Comparison of ENCODE assay signal across 26 cellular contexts in the genomic region with DNA sequence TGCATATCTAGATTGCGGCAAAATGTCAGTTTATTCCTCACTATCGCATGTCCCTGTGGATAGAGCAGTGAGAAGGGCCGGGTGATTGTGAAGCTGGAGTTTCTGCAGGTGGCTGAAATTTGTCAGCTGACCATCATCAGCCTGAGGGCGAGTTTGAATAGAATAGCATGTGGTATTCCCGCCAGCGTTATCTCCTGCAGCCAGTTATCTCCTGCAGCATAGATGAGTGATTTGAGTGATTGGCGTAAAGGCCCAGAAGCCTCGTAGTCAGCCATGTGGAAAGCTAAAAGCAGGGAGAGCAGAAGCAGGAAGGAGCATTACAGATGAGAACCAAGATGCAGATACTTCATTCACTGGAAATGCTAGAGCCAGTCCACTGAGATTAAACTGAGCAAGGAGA.
DNase-seq lines count a peak whose midpoint lies in the region; TF ChIP-seq lines count a peak whose summit lies in the region.
"Had no signal": no experiment of that assay in that cellular context is flagged by ENCODE, and none has a peak within 500 bp of the region (broad histone marks: within the 10 kb centered on the region; RNA-seq: fewer than 3 reads in every experiment).

No MANE protein-coding gene starts in this region.

- peaks cover 71% of the 10 kb centered on the region for H3K36me3 Mint-ChIP-seq in activated T-helper 2 cell treated with anti-CD3 and anti-CD28 coated beads, Interferon-gamma antibody, Interleukin-2, Interleukin-4, amounts not matched to agents 10 μg/mL and 5 μg/mL and 100 μg/mL, durations not matched to agents 14 hours and 24 hours and 36 hours (ENCODE audit: low read depth)
- H3K36me3 Mint-ChIP-seq in Calu3 (ENCODE audit: insufficient read depth, unreplicated experiment), result no peaks in the 10 kb centered on the region
- H3K36me3 Mint-ChIP-seq: naive B cell had no signal

- H3K4me3 Mint-ChIP-seq in activated T-helper 2 cell treated with anti-CD3 and anti-CD28 coated beads, Interferon-gamma antibody, Interleukin-2, Interleukin-4, amounts not matched to agents 10 μg/mL and 5 μg/mL and 100 μg/mL, durations not matched to agents 14 hours and 24 hours and 36 hours (ENCODE audit: low read depth), result no peak overlapping the region
- no peak overlapping the region for H3K4me3 Mint-ChIP-seq in Calu3 (ENCODE audit: low read depth, unreplicated experiment)
- H3K4me3 Mint-ChIP-seq: activated CD8-positive, alpha-beta T cell treated with anti-CD3 and anti-CD28 coated beads for 36 hours; activated naive CD8-positive, alpha-beta T cell treated with anti-CD3 and anti-CD28 coated beads, Interleukin-2, amount 50 U/mL, for 24 hours; stimulated activated memory B cell treated with anti-CD40 and anti-IgM and Interleukin-4, amounts not matched to agents 10 μg/mL and 1 μg/mL and 100 μg/mL, for 72 hours had no signal

- TF ChIP-seq CTCF in Calu3 (IDR thresholded peaks at IDR 0.05; ENCODE audit: unreplicated experiment), result no peak

- peaks cover 11% of the 10 kb centered on the region for H3K4me1 Mint-ChIP-seq in activated T-helper 2 cell treated with anti-CD3 and anti-CD28 coated beads, Interferon-gamma antibody, Interleukin-2, Interleukin-4, amounts not matched to agents 10 μg/mL and 5 μg/mL and 100 μg/mL, durations not matched to agents 14 hours and 24 hours and 36 hours (ENCODE audit: low read depth)
- no peaks in the 10 kb centered on the region for H3K4me1 Mint-ChIP-seq in Calu3 (ENCODE audit: low read depth, unreplicated experiment)
- H3K4me1 Mint-ChIP-seq: stimulated activated memory B cell treated with anti-CD40 and anti-IgM and Interleukin-4, amounts not matched to agents 10 μg/mL and 1 μg/mL and 100 μg/mL, for 72 hours had no signal

- DNase-seq in NCI-H2196 (lab: John Stamatoyannopoulos, UW; ENCODE audit: unreplicated experiment) (peak; percentile 11), NCI-H2196 treated with DMSO at 0.1 percent for 48 hours (lab: John Stamatoyannopoulos, UW; ENCODE audit: unreplicated experiment) (no peak), NCI-H146 treated with DMSO at 0.1 percent for 48 hours (lab: John Stamatoyannopoulos, UW; ENCODE audit: unreplicated experiment) (peak; percentile 98), amniotic epithelial cell (ENCODE audit: low read depth) (peak; percentile 38), posterior vena cava (ENCODE audit: low spot score) (peak; percentile 16), Calu3 (no peak), cerebellar cortex (ENCODE audit: low spot score) (no peak)
- no peak for DNase-seq in activated T-helper 2 cell treated with anti-CD3 and anti-CD28 coated beads, Interferon-gamma antibody, Interleukin-2, Interleukin-4, amounts not matched to agents 10 μg/mL and 5 μg/mL and 100 μg/mL, durations not matched to agents 14 hours and 24 hours and 36 hours (ENCODE audit: low spot score)
- DNase-seq: activated CD8-positive, alpha-beta T cell treated with anti-CD3 and anti-CD28 coated beads for 36 hours; activated effector memory CD4-positive, alpha-beta T cell treated with anti-CD3 and anti-CD28 coated beads, Interleukin-2, amount 50 U/mL, for 16 hours; activated naive CD8-positive, alpha-beta T cell treated with anti-CD3 and anti-CD28 coated beads, Interleukin-2, amount 50 U/mL, for 24 hours; activated T-cell treated with anti-CD3 and anti-CD28 coated beads for 4 hours; body of pancreas; C1 segment of cervical spinal cord; DMS 273 treated with DMSO at 0.1 percent for 48 hours; GF-D8; GM23248; heart left ventricle; naive B cell; NCI-H1092 treated with DMSO at 0.1 percent for 48 hours; NCI-H2171 treated with DMSO at 0.1 percent for 48 hours; PC-9; SHP77 treated with DMSO at 0.1 percent for 48 hours; spleen; stimulated activated CD4-positive, alpha-beta T cell treated with anti-CD3 and anti-CD28 coated beads, Interleukin-2, amount 100 ng/mL, for 48 hours had no signal

- H3K27ac Mint-ChIP-seq in activated T-helper 2 cell treated with anti-CD3 and anti-CD28 coated beads, Interferon-gamma antibody, Interleukin-2, Interleukin-4, amounts not matched to agents 10 μg/mL and 5 μg/mL and 100 μg/mL, durations not matched to agents 14 hours and 24 hours and 36 hours, result no peak overlapping the region
- H3K27ac Mint-ChIP-seq in Calu3 (ENCODE audit: unreplicated experiment), result no peak overlapping the region
- H3K27ac Mint-ChIP-seq: activated CD8-positive, alpha-beta T cell treated with anti-CD3 and anti-CD28 coated beads for 36 hours; activated naive CD8-positive, alpha-beta T cell treated with anti-CD3 and anti-CD28 coated beads, Interleukin-2, amount 50 U/mL, for 24 hours; stimulated activated memory B cell treated with anti-CD40 and anti-IgM and Interleukin-4, amounts not matched to agents 10 μg/mL and 1 μg/mL and 100 μg/mL, for 72 hours had no signal

- intact Hi-C loops in posterior vena cava (cut with DNase I) (no loop called here), Calu3 (cut with micrococcal nuclease; ENCODE audit: unreplicated experiment) (no loop called here)
- intact Hi-C loops in activated T-helper 2 cell treated with anti-CD3 and anti-CD28 coated beads, Interferon-gamma antibody, Interleukin-2, Interleukin-4, amounts not matched to agents 10 μg/mL and 5 μg/mL and 100 μg/mL, durations not matched to agents 14 hours and 24 hours and 36 hours (cut with micrococcal nuclease), result loop anchor here (5.0 kb wide), 1 partner anchor 43 kb away; no protein-coding TSS in a partner anchor

- no peaks in the 10 kb centered on the region for H3K27me3 Mint-ChIP-seq in activated T-helper 2 cell treated with anti-CD3 and anti-CD28 coated beads, Interferon-gamma antibody, Interleukin-2, Interleukin-4, amounts not matched to agents 10 μg/mL and 5 μg/mL and 100 μg/mL, durations not matched to agents 14 hours and 24 hours and 36 hours (ENCODE audit: low read depth)
- no peaks in the 10 kb centered on the region for H3K27me3 Mint-ChIP-seq in Calu3 (ENCODE audit: unreplicated experiment)

- H3K9me3 Mint-ChIP-seq in activated T-helper 2 cell treated with anti-CD3 and anti-CD28 coated beads, Interferon-gamma antibody, Interleukin-2, Interleukin-4, amounts not matched to agents 10 μg/mL and 5 μg/mL and 100 μg/mL, durations not matched to agents 14 hours and 24 hours and 36 hours, result peaks cover 6% of the 10 kb centered on the region
- H3K9me3 Mint-ChIP-seq in Calu3 (ENCODE audit: low read depth, unreplicated experiment), result no peaks in the 10 kb centered on the region

- BruUV-seq in Calu3 (replicated peaks; lab: Mats Ljungman, UMichigan), result no TSS peak

- CTCF ChIA-PET in Calu3 (lab: Charles Lee), result no interaction called here

Comparison
In these comparisons a context has a peak if more than half of its experiments do, and no peak if none do; other contexts are left out.
1. DNase-seq: peak in NCI-H2196 (single experiment), NCI-H146 treated with DMSO at 0.1 percent for 48 hours (single experiment), amniotic epithelial cell (single experiment) and posterior vena cava (single experiment); none in NCI-H2196 treated with DMSO at 0.1 percent for 48 hours (single experiment), activated T-helper 2 cell treated with anti-CD3 and anti-CD28 coated beads, Interferon-gamma antibody, Interleukin-2, Interleukin-4, amounts not matched to agents 10 μg/mL and 5 μg/mL and 100 μg/mL, durations not matched to agents 14 hours and 24 hours and 36 hours (single experiment), Calu3 (single experiment) and cerebellar cortex (single experiment).